8 cellular contexts compared by ENCODE assay signal in genomic region chr20:8399963-8400362, GRCh38.
DNase-seq lines count a peak whose midpoint lies in the region; ATAC-seq and FAIRE-seq lines count a peak whose summit lies in the region.

No MANE protein-coding gene starts in this region.

- DNase-seq in GM18507 (ENCODE audit: extremely low spot score, insufficient read length, low read depth): peak; percentile 33
- DNase-seq in germinal center (ENCODE audit: low spot score): peak; percentile 44
- DNase-seq in retina: no peak
- no peak for DNase-seq in medulla oblongata (ENCODE audit: extremely low spot score)
- DNase-seq in NCI-H2171 treated with DMSO at 0.1 percent for 48 hours (lab: John Stamatoyannopoulos, UW): no peak
- no peak for DNase-seq in NCI-H1105 (lab: John Stamatoyannopoulos, UW)

- ATAC-seq in GM21576 (IDR thresholded peaks at IDR 0.05; ENCODE audit: unreplicated experiment) (peak; percentile 99), HG03565 (IDR thresholded peaks at IDR 0.05; ENCODE audit: unreplicated experiment) (peak; percentile 98)

- FAIRE-seq in GM18507 (lab: Jason Lieb, UNC): peak; percentile 94

Comparison
In these comparisons a context has a peak if more than half of its experiments do, and no peak if none do; other contexts are left out.
1. DNase-seq: peak in GM18507 (single experiment) and germinal center (single experiment); none in retina (single experiment), medulla oblongata (single experiment), NCI-H2171 treated with DMSO at 0.1 percent for 48 hours (single experiment) and NCI-H1105 (single experiment).